In the genomic region with DNA sequence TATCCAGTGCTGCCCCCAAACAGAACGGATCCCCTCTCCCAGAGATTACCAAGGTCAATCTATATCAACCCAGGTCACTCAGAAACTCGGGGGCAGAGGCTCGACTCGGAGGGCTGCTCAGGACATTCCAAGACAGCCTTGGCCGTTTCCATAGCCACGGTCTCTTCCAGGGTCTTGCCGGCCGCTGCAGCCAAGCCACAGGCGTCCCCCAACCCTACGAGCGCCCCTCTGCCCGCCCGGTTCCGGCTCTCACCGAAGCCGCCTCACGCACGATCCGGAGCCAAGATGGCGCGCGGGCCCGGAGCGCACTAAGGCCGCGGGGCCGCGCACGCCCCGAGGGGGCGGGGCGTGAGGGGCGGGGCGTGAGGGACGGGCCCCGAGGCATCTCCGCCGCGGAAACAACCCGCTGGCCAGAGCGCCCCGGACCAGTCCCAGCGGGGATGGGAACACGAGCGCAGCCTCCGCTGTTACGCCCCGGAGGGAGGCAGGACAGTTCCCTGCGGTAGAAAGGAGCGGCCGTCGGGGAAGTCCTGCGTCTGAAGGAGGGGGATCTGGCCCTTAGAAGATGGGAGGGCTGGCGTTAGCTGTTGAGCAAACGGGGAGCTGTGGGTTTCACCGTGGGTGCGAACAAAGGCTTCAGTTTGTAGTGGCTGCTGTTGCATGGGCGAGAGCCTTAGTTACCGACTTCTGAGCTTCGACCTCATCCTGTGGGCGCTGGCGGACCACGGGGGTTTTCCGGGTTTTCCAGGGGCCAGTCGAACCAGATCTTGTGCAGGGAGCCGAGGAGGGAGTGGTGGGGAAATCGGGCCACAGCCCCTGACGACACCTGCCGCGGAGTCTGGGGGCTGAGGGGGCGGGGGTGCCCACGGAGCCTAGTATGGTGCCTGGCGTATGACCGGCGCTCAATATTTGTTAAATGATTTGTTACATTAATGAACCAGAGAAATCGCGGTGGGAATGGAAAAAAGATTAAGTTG, we compare ENCODE assay signal across 8 cellular contexts. TPM values are rescaled to one million over a fixed set of nuclear protein-coding genes. Genes with fewer than 3 reads are reported as not detected.
DNase-seq lines count a peak whose midpoint lies in the region; ATAC-seq, FAIRE-seq and TF ChIP-seq lines count a peak whose summit lies in the region.

A gene with protein sequence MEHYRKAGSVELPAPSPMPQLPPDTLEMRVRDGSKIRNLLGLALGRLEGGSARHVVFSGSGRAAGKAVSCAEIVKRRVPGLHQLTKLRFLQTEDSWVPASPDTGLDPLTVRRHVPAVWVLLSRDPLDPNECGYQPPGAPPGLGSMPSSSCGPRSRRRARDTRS (minus strand): TSS at position 287 of the 977 bp plus-strand sequence. CDS start 801 bp downstream, outside the sequence.

- H3K4me3 ChIP-seq in A549: peak within 1 kb of the TSS; percentile 75

- no peak; the same call in 2 of the 3 replicates for TF ChIP-seq CTCF in A549 (IDR thresholded peaks at IDR 0.05)

- peaks cover 18% of the 10 kb centered on the region; the same call in 1 of the 3 replicates for H3K4me1 ChIP-seq in A549

- ATAC-seq in A549: peak; percentile 85 to 95
- peak; percentile 93 for ATAC-seq in GM18511 (IDR thresholded peaks at IDR 0.05; ENCODE audit: unreplicated experiment)
- peak; percentile 83 for ATAC-seq in HG02981 (IDR thresholded peaks at IDR 0.05; ENCODE audit: unreplicated experiment)

- TF ChIP-seq EP300 in A549 (IDR thresholded peaks at IDR 0.05): no peak

- no peaks in the 10 kb centered on the region for H3K9me3 ChIP-seq in A549

- peak within 1 kb of the TSS; percentile 96 for H3K4me2 ChIP-seq in A549

- DNase-seq in A549 (ENCODE audit: low read depth in 1 of 2, low spot score in 1 of 2) (peak; percentile 78 to 86), NCI-H2171 (lab: John Stamatoyannopoulos, UW) (peak; percentile 58), cerebellum (ENCODE audit: low spot score) (peak; percentile 94), kidney glomerular epithelial cell (lab: John Stamatoyannopoulos, UW) (peak; percentile 29)
- peak; percentile 72 for DNase-seq in activated CD4-positive, alpha-beta T cell treated with anti-CD3 and anti-CD28 coated beads for 1 hour
- DNase-seq in stimulated activated CD4-positive, alpha-beta T cell treated with anti-CD3 and anti-CD28 coated beads, Interleukin-15, amount 100 ng/mL, for 48 hours (ENCODE audit: low read depth in 2 of 2): peak; percentile 59 to 80

- no peak for TF ChIP-seq RAD21 in A549 (conservative IDR thresholded peaks at IDR 0.05 in 1 of 2, IDR thresholded peaks at IDR 0.05 in 1 of 2)

- POLR2A ChIA-PET in A549 (lab: Yijun Ruan, JAX): interaction anchor here (0.6 to 1.1 kb wide), 3 partner anchors 22 to 232 kb away, joined by 3 read pairs; partner anchors contain the start of gene SIGMAR1

- peak; percentile 90 for TF ChIP-seq POLR2A in A549 (IDR thresholded peaks at IDR 0.05; ENCODE audit: low read length)

- H3K27ac ChIP-seq in A549: peak within 1 kb of the TSS; percentile 91 to 94

- no peak for FAIRE-seq in A549 (lab: Jason Lieb, UNC)

- CTCF ChIA-PET in A549 (lab: Yijun Ruan, JAX): interaction anchor here (0.7 to 17.0 kb wide), 15 partner anchors 9 to 152 kb away, joined by 3 to 429 read pairs (median 5); partner anchors contain the start of genes ARID3C, GALT and SIGMAR1

- WGBS in A549 (ENCODE audit: missing lambda C conversion rate): 2% methylated on average over 44 of the region's 77 CpGs

TF ChIP-seq in A549, 52 proteins besides CTCF, POLR2A, EP300 and RAD21:
- TF ChIP-seq CBX8 (IDR thresholded peaks at IDR 0.05) (no peak), JUN (IDR thresholded peaks at IDR 0.05) (peak; percentile 89 to 91), KDM1A (IDR thresholded peaks at IDR 0.05; ENCODE audit: low read depth) (no peak), MAZ (IDR thresholded peaks at IDR 0.05; ENCODE audit: borderline replicate concordance, low read depth, low read length) (no peak; the same call in 1 of the 2 replicates), ZC3H11A (IDR thresholded peaks at IDR 0.05) (no peak), FOXS1 (CRISPR knock-in tag; IDR thresholded peaks at IDR 0.05) (no peak), EHF (CRISPR knock-in tag; IDR thresholded peaks at IDR 0.05) (no peak), USF2 (IDR thresholded peaks at IDR 0.05) (no peak), GATA3 (IDR thresholded peaks at IDR 0.05; ENCODE audit: borderline replicate concordance) (peak; percentile 8; the same call in 1 of the 2 replicates), RNF2 (IDR thresholded peaks at IDR 0.05; ENCODE audit: borderline replicate concordance, low read depth) (peak; percentile 54; the same call in 1 of the 2 replicates), SREBF2 (IDR thresholded peaks at IDR 0.05) (no peak), TP53 (CRISPR knock-in tag; IDR thresholded peaks at IDR 0.05) (no peak), PHF8 (IDR thresholded peaks at IDR 0.05; ENCODE audit: borderline replicate concordance, low read depth) (peak; percentile 87), FOSL2 (IDR thresholded peaks at IDR 0.05) (no peak), FOSL2 (CRISPR knock-in tag; IDR thresholded peaks at IDR 0.05) (no peak), MAX (IDR thresholded peaks at IDR 0.05) (peak; percentile 71), BCL3 (IDR thresholded peaks at IDR 0.05) (peak; percentile 86), CHD2 (IDR thresholded peaks at IDR 0.05; ENCODE audit: low read length, partially characterized antibody) (no peak)
- TF ChIP-seq, protein P1, sequence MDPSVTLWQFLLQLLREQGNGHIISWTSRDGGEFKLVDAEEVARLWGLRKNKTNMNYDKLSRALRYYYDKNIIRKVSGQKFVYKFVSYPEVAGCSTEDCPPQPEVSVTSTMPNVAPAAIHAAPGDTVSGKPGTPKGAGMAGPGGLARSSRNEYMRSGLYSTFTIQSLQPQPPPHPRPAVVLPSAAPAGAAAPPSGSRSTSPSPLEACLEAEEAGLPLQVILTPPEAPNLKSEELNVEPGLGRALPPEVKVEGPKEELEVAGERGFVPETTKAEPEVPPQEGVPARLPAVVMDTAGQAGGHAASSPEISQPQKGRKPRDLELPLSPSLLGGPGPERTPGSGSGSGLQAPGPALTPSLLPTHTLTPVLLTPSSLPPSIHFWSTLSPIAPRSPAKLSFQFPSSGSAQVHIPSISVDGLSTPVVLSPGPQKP (IDR thresholded peaks at IDR 0.05; ENCODE audit: low read depth, low read length): no peak
- TF ChIP-seq, protein P2, sequence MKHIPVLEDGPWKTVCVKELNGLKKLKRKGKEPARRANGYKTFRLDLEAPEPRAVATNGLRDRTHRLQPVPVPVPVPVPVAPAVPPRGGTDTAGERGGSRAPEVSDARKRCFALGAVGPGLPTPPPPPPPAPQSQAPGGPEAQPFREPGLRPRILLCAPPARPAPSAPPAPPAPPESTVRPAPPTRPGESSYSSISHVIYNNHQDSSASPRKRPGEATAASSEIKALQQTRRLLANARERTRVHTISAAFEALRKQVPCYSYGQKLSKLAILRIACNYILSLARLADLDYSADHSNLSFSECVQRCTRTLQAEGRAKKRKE (CRISPR knock-in tag; IDR thresholded peaks at IDR 0.05; ENCODE audit: low read depth): no peak
TF ChIP-seq in A549: peak in this region for 6.

RNA-seq across cellular contexts. Expression of the gene that starts here (rescaled TPM):
- 40.8 and 46.5 TPM in 2 replicates for polyA plus RNA-seq in A549 (2011; rRNA removed)
- 70.5 and 84.6 TPM in 2 replicates for polyA plus RNA-seq in A549 (2012; cell fraction: cytosol; rRNA removed)
- 66.5 and 75.1 TPM in 2 replicates for polyA plus RNA-seq in A549 (2012; cell fraction: nucleus; rRNA removed)
- 36.7 to 41.7 TPM (median 39.8 TPM) in 3 replicates for polyA plus RNA-seq in A549 (2017; fragmentation: RNase III; extraction: RNeasy Plus Mini Kit Qiagen cat#74134 plus additional on column Dnase treatment)
- 21.7 and 30.8 TPM in 2 replicates for polyA minus RNA-seq in A549 (2011; rRNA and poly(A)+ RNA removed)
- 5.7 TPM for total RNA-seq in cerebellum

Comparison
In these comparisons a context has a peak if more than half of its experiments do, and no peak if none do; other contexts are left out.
1. Peak in every context shown above with its lines: DNase-seq, ATAC-seq, H3K4me3 ChIP-seq and H3K27ac ChIP-seq.
2. DNase-seq: peak in every context shown above with its lines; median percentile 94 in cerebellum; 82 in A549; 72 in activated CD4-positive, alpha-beta T cell treated with anti-CD3 and anti-CD28 coated beads for 1 hour; 70 in stimulated activated CD4-positive, alpha-beta T cell treated with anti-CD3 and anti-CD28 coated beads, Interleukin-15, amount 100 ng/mL, for 48 hours; 58 in NCI-H2171; 29 in kidney glomerular epithelial cell.